Comparison of ENCODE assay signal across 25 cellular contexts in the genomic region with DNA sequence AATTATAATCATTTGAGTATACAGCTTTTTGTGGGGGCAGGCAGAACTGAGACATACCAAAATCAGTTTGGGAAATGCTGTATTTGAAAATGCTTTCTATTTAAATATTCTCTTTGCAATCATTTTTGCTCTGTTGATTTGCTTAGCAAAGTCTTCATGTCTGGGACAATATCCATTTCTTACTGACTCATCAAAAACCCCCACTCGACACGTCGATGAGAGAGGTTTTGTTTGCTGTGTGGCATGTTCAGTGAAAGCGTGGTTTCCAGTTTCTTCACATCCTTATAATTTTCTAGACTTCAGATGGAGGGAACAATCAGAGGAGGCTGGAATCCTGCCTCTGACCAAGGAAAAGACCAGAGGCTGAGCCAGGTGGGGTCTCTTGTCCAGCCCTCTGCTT. TPM values are rescaled to one million over a fixed set of nuclear protein-coding genes. Genes with fewer than 3 reads are reported as not detected.
A peak's percentile ranks its signal among the peaks of the same experiment; 100 is the strongest.
DNase-seq lines count a peak whose midpoint lies in the region; ATAC-seq, FAIRE-seq and TF ChIP-seq lines count a peak whose summit lies in the region.
"Had no signal": no experiment of that assay in that cellular context is flagged by ENCODE, and none has a peak within 500 bp of the region (broad histone marks: within the 10 kb centered on the region; RNA-seq: fewer than 3 reads in every experiment).

No MANE protein-coding gene starts in this region.

- H3K9me3 Mint-ChIP-seq in nephron = no peaks in the 10 kb centered on the region
- H3K9me3 Mint-ChIP-seq: activated T-cell treated with anti-CD3 and anti-CD28 coated beads, Interleukin-2, amount 50 U/mL, for 72 hours; CD8-positive, alpha-beta T cell; naive B cell had no signal

- H3K4me2 ChIP-seq in HepG2 (ENCODE audit: low read depth, low read length) = no peak overlapping the region

- peaks cover 11% of the 10 kb centered on the region for H3K36me3 Mint-ChIP-seq in nephron (ENCODE audit: low read depth)
- H3K36me3 Mint-ChIP-seq: CD8-positive, alpha-beta T cell had no signal

- H3K9me3 ChIP-seq in HepG2 (ENCODE audit: low read length) = no peaks in the 10 kb centered on the region
- H3K9me3 ChIP-seq in right lobe of liver = no peaks in the 10 kb centered on the region
- no peaks in the 10 kb centered on the region for H3K9me3 ChIP-seq in vagina
- H3K9me3 ChIP-seq: left ventricle myocardium inferior had no signal

- peak overlapping the region in 2 of 3 experiments; percentile 8 to 97 for H3K27ac Mint-ChIP-seq in nephron
- H3K27ac Mint-ChIP-seq: activated T-cell treated with anti-CD3 and anti-CD28 coated beads, Interleukin-2, amount 50 U/mL, for 72 hours; CD8-positive, alpha-beta T cell; naive B cell had no signal

- CTCF ChIA-PET in HepG2 (lab: Yijun Ruan, JAX; ENCODE audit: low intra/inter-chr PET ratio, low total read pairs) = no interaction called here

- H3K79me2 ChIP-seq in HepG2 (ENCODE audit: insufficient read depth, low read length) = no peaks in the 10 kb centered on the region

- no peak overlapping the region for H3K4me3 Mint-ChIP-seq in nephron
- H3K4me3 Mint-ChIP-seq: activated T-cell treated with anti-CD3 and anti-CD28 coated beads, Interleukin-2, amount 50 U/mL, for 72 hours; CD8-positive, alpha-beta T cell; naive B cell had no signal

- WGBS in HepG2 (ENCODE audit: low lambda C conversion rate) = 21% methylated on average over 4 of the region's 4 CpGs
- WGBS in right lobe of liver (ENCODE audit: insufficient coverage, low coverage, low lambda C conversion rate, missing lambda C conversion rate) = 75% methylated on average over 4 of the region's 4 CpGs

- TF ChIP-seq POLR2A in HepG2 (IDR thresholded peaks at IDR 0.05; ENCODE audit: insufficient read depth in 1 of 2, low read depth in 2 of 2, low read length in 2 of 2) (no peak), right lobe of liver (IDR thresholded peaks at IDR 0.05) (no peak), vagina (IDR thresholded peaks at IDR 0.05) (no peak)

- no TSS peak for BruUV-seq in HepG2 (replicated peaks; lab: Mats Ljungman, UMichigan)

- TF ChIP-seq CTCF in HepG2 (CRISPR knock-in tag; IDR thresholded peaks at IDR 0.05) = no peak
- no peak for TF ChIP-seq CTCF in right lobe of liver (IDR thresholded peaks at IDR 0.05)
- no peak for TF ChIP-seq CTCF in nephron (IDR thresholded peaks at IDR 0.05; ENCODE audit: unreplicated experiment in 3 of 3)
- TF ChIP-seq CTCF in vagina (IDR thresholded peaks at IDR 0.05) = no peak

- H3K9ac ChIP-seq in HepG2 (ENCODE audit: insufficient read depth, low read depth, low read length) = no peak overlapping the region

- peaks cover 78% of the 10 kb centered on the region for H3K4me1 Mint-ChIP-seq in nephron
- H3K4me1 Mint-ChIP-seq: naive B cell had no signal

- ATAC-seq in HepG2 (no peak), right lobe of liver (no peak)
- ATAC-seq: CD8-positive, alpha-beta T cell; esophagus mucosa; Panc1 had no signal

- in situ Hi-C loops in HepG2 (cut with HindIII; ENCODE audit: extremely low pct_ligation_motif_present, low pct_unique_long_range_greater_than_20kb) = no loop called here

- peaks cover 5% of the 10 kb centered on the region for H3K27me3 Mint-ChIP-seq in nephron (ENCODE audit: low read depth)

- no peak for FAIRE-seq in HepG2 (lab: Jason Lieb, UNC)
- FAIRE-seq: A204.1, urothelium cell line had no signal

- H2AFZ ChIP-seq in HepG2 (ENCODE audit: low read length) = no peak overlapping the region

- no peak for TF ChIP-seq EP300 in HepG2 (IDR thresholded peaks at IDR 0.05; ENCODE audit: low read depth in 2 of 2, low read length in 2 of 2)
- no peak for TF ChIP-seq EP300 in HepG2 (CRISPR knock-in tag; IDR thresholded peaks at IDR 0.05; ENCODE audit: borderline replicate concordance)

- intact Hi-C loops in HepG2 (cut with micrococcal nuclease; ENCODE audit: unreplicated experiment) (no loop called here), right lobe of liver (cut with DNase I) (no loop called here), vagina (cut with DNase I) (loop anchor here (10.0 kb wide), 1 partner anchor 115 kb away; a partner anchor contains a TSS)

- H3K4me1 ChIP-seq in HepG2 (ENCODE audit: insufficient read depth, low read length) = no peaks in the 10 kb centered on the region
- H3K4me1 ChIP-seq in right lobe of liver = peaks cover 0 to 6% (median 0%) of the 10 kb centered on the region in 4 donors
- H3K4me1 ChIP-seq in vagina = peaks cover 66% of the 10 kb centered on the region

- H3K27ac ChIP-seq in HepG2 (ENCODE audit: extremely low read length, insufficient read depth, low read length) = no peak overlapping the region
- H3K27ac ChIP-seq in right lobe of liver = no peak overlapping the region
- H3K27ac ChIP-seq in cingulate gyrus (ENCODE audit: low read depth, low read length) = peak overlapping the region; percentile 82
- peak overlapping the region; percentile 81 for H3K27ac ChIP-seq in vagina
- H3K27ac ChIP-seq: left ventricle myocardium inferior had no signal

- no peak for TF ChIP-seq RAD21 in HepG2 (CRISPR knock-in tag; IDR thresholded peaks at IDR 0.05)

- POLR2A ChIA-PET in HepG2 (lab: Yijun Ruan, JAX) = no interaction called here

- peaks cover 5 to 78% of the 10 kb centered on the region in 2 experiments; a peak in 4 of 5 replicates for H3K27me3 ChIP-seq in HepG2 (ENCODE audit: control insufficient read depth in 1 of 2, insufficient read depth in 2 of 2, low read length in 2 of 2)
- no peaks in the 10 kb centered on the region for H3K27me3 ChIP-seq in right lobe of liver
- H3K27me3 ChIP-seq in vagina = no peaks in the 10 kb centered on the region

- DNase-seq in HepG2 (ENCODE audit: low spot score) (no peak), right lobe of liver (no peak), vagina (ENCODE audit: extremely low spot score in 2 of 2) (no peak), iPS-NIHi7 (ENCODE audit: extremely low spot score) (no peak), NCI-H510A (lab: John Stamatoyannopoulos, UW) (no peak)
- DNase-seq in activated CD8-positive, alpha-beta memory T cell treated with anti-CD3 and anti-CD28 coated beads for 24 hours = no peak
- DNase-seq: activated CD4-positive, alpha-beta T cell treated with anti-CD3 and anti-CD28 coated beads, Interleukin-2, amount 50 U/mL, for 4 hours; activated T-cell treated with anti-CD3 and anti-CD28 coated beads, Interleukin-2, amount 50 U/mL, for 72 hours; amniotic stem cell; CD8-positive, alpha-beta T cell; cortex of kidney; DND-41; left ventricle myocardium inferior; naive B cell; NCI-H1092 treated with DMSO at 0.1 percent for 48 hours; NCI-H2107; NCI-H69; stimulated activated CD4-positive, alpha-beta T cell treated with anti-CD3 and anti-CD28 coated beads, Interleukin-12 subunit alpha, Interleukin-12 subunit beta, amount 100 ng/mL, for 4 hours; stimulated activated naive CD4-positive, alpha-beta T cell had no signal

- no peaks in the 10 kb centered on the region for H4K20me1 ChIP-seq in HepG2 (ENCODE audit: insufficient read depth, low read length)

- no peak overlapping the region for H3K4me3 ChIP-seq in HepG2 (replicated peaks in 1 of 3; ENCODE audit: insufficient read depth in 1 of 3, low read depth in 2 of 3, low read length in 3 of 3)
- H3K4me3 ChIP-seq in right lobe of liver = no peak overlapping the region
- no peak overlapping the region for H3K4me3 ChIP-seq in vagina
- H3K4me3 ChIP-seq: left ventricle myocardium inferior had no signal

- no peaks in the 10 kb centered on the region for H3K36me3 ChIP-seq in HepG2 (replicated peaks in 1 of 2; ENCODE audit: control insufficient read depth in 1 of 2, insufficient read depth in 2 of 2, low read length in 2 of 2)
- peaks cover 0 to 4% (median 1%) of the 10 kb centered on the region in 4 donors for H3K36me3 ChIP-seq in right lobe of liver
- H3K36me3 ChIP-seq in vagina = no peaks in the 10 kb centered on the region

RNA-seq across cellular contexts. Expression of a gene that starts 28.9 kb away (rescaled TPM):
- total RNA-seq in HepG2 (2016; rRNA removed; fragmentation: Illumina TruSeq; extraction: Trizol) = 0.17 and 0.40 TPM in 2 replicates
- total RNA-seq in HepG2 (2016; cell fraction: cytosol; rRNA removed; fragmentation: Illumina TruSeq; extraction: Trizol; ENCODE audit: low read depth) = 0.10 TPM in 1 of 2 replicates, not detected in the other
- total RNA-seq in HepG2 (2016; cell fraction: insoluble cytoplasmic fraction; rRNA removed; fragmentation: Illumina TruSeq; extraction: Trizol) = 0.15 and 0.37 TPM in 2 replicates
- total RNA-seq in HepG2 (2016; cell fraction: membrane; rRNA removed; fragmentation: Illumina TruSeq; extraction: Trizol) = 0.31 and 0.48 TPM in 2 replicates
- 0.43 TPM in 1 of 2 replicates, not detected in the other for total RNA-seq in HepG2 (2016; cell fraction: nucleus; rRNA removed; fragmentation: Illumina TruSeq; extraction: Trizol)
- polyA plus RNA-seq in HepG2 (2011; rRNA removed) = 0.11 and 0.18 TPM in 2 replicates
- 0.09 and 0.16 TPM in 2 replicates for polyA plus RNA-seq in HepG2 (2011; cell fraction: cytosol; rRNA removed)
- polyA plus RNA-seq in HepG2 (2011; cell fraction: nucleus; rRNA removed) = 0.13 TPM in 1 of 2 replicates, not detected in the other
- 0.09 and 0.11 TPM in 2 replicates for polyA plus RNA-seq in HepG2 (2012)
- 0.18 TPM in 2 replicates for polyA plus RNA-seq in HepG2 (2016; cell fraction: cytosol; fragmentation: Illumina TruSeq; extraction: Trizol; ENCODE audit: low read depth)
- 0.13 TPM in 1 of 2 replicates, not detected in the other for polyA plus RNA-seq in HepG2 (2016; cell fraction: insoluble cytoplasmic fraction; fragmentation: Illumina TruSeq; extraction: Trizol; ENCODE audit: low read depth)
- polyA plus RNA-seq in HepG2 (2016; cell fraction: membrane; fragmentation: Illumina TruSeq; extraction: Trizol; ENCODE audit: low read depth) = 0.22 TPM in 2 replicates
- 0.29 TPM in 1 of 2 replicates, not detected in the other for polyA plus RNA-seq in HepG2 (2016; cell fraction: nucleus; fragmentation: Illumina TruSeq; extraction: Trizol; ENCODE audit: insufficient read depth, low read depth)
- polyA minus RNA-seq in HepG2 (2011; rRNA and poly(A)+ RNA removed; ENCODE audit: low replicate concordance) = 23.5 TPM in 1 of 2 replicates, not detected in the other
- polyA minus RNA-seq in HepG2 (2011; cell fraction: cytosol; rRNA and poly(A)+ RNA removed) = 0.26 TPM in 1 of 2 replicates, not detected in the other
- polyA minus RNA-seq in HepG2 (2011; cell fraction: nucleus; rRNA and poly(A)+ RNA removed) = not detected in 2 replicates
- total RNA-seq in right lobe of liver = 100 to 1,000 TPM in 3 of 6 experiments, 10 to 100 TPM in 3; 91.9 to 224 (median 134) TPM
- 116 TPM for total RNA-seq in vagina
- total RNA-seq: activated T-cell treated with anti-CD3 and anti-CD28 coated beads, Interleukin-2, amount 50 U/mL, for 72 hours; CD8-positive, alpha-beta T cell had no signal

RNA-seq across cellular contexts. Expression of a gene that starts 35.8 kb away (rescaled TPM):
- total RNA-seq in HepG2 (2016; rRNA removed; fragmentation: Illumina TruSeq; extraction: Trizol) (not detected in 2 replicates), right lobe of liver (not detected), vagina (not detected)
- total RNA-seq in HepG2 (2016; cell fraction: cytosol; rRNA removed; fragmentation: Illumina TruSeq; extraction: Trizol; ENCODE audit: low read depth) = not detected in 2 replicates
- not detected in 2 replicates for total RNA-seq in HepG2 (2016; cell fraction: insoluble cytoplasmic fraction; rRNA removed; fragmentation: Illumina TruSeq; extraction: Trizol)
- total RNA-seq in HepG2 (2016; cell fraction: membrane; rRNA removed; fragmentation: Illumina TruSeq; extraction: Trizol) = not detected in 2 replicates
- total RNA-seq in HepG2 (2016; cell fraction: nucleus; rRNA removed; fragmentation: Illumina TruSeq; extraction: Trizol) = not detected in 2 replicates
- not detected in 2 replicates for polyA plus RNA-seq in HepG2 (2011; rRNA removed)
- not detected in 2 replicates for polyA plus RNA-seq in HepG2 (2011; cell fraction: cytosol; rRNA removed)
- 0.23 TPM in 1 of 2 replicates, not detected in the other for polyA plus RNA-seq in HepG2 (2011; cell fraction: nucleus; rRNA removed)
- not detected in 2 replicates for polyA plus RNA-seq in HepG2 (2012)
- not detected in 2 replicates for polyA plus RNA-seq in HepG2 (2016; cell fraction: cytosol; fragmentation: Illumina TruSeq; extraction: Trizol; ENCODE audit: low read depth)
- polyA plus RNA-seq in HepG2 (2016; cell fraction: insoluble cytoplasmic fraction; fragmentation: Illumina TruSeq; extraction: Trizol; ENCODE audit: low read depth) = not detected in 2 replicates
- not detected in 2 replicates for polyA plus RNA-seq in HepG2 (2016; cell fraction: membrane; fragmentation: Illumina TruSeq; extraction: Trizol; ENCODE audit: low read depth)
- not detected in 2 replicates for polyA plus RNA-seq in HepG2 (2016; cell fraction: nucleus; fragmentation: Illumina TruSeq; extraction: Trizol; ENCODE audit: insufficient read depth, low read depth)
- not detected in 2 replicates for polyA minus RNA-seq in HepG2 (2011; rRNA and poly(A)+ RNA removed; ENCODE audit: low replicate concordance)
- polyA minus RNA-seq in HepG2 (2011; cell fraction: cytosol; rRNA and poly(A)+ RNA removed) = not detected in 2 replicates
- polyA minus RNA-seq in HepG2 (2011; cell fraction: nucleus; rRNA and poly(A)+ RNA removed) = not detected in 2 replicates
- total RNA-seq: activated T-cell treated with anti-CD3 and anti-CD28 coated beads, Interleukin-2, amount 50 U/mL, for 72 hours; CD8-positive, alpha-beta T cell; esophagus mucosa had no signal

Comparison
In these comparisons a context has a peak if more than half of its experiments do, and no peak if none do; other contexts are left out.
1. RNA of a gene that starts 28.9 kb away (total RNA-seq): 91.9 to 224 TPM in right lobe of liver and 116 TPM in vagina (single experiment); 0.10 to 0.48 TPM in HepG2; every median in the first group is over 10 times any median in the second.
2. H3K27ac ChIP-seq: peak in cingulate gyrus (single experiment) and vagina (single experiment); none in HepG2 (single experiment) and right lobe of liver (0 of 3).